In genomic region chr3:127170794-127171193, GRCh38 we compare ENCODE assay signal across 14 cellular contexts. TPM values are rescaled to one million over a fixed set of nuclear protein-coding genes. Genes with fewer than 3 reads are reported as not detected.
DNase-seq lines count a peak whose midpoint lies in the region; ATAC-seq and TF ChIP-seq lines count a peak whose summit lies in the region.
"Had no signal": no experiment of that assay in that cellular context is flagged by ENCODE, and none has a peak within 500 bp of the region (broad histone marks: within the 10 kb centered on the region; RNA-seq: fewer than 3 reads in every experiment).

No MANE protein-coding gene starts in this region.

- CTCF ChIA-PET in PC-3 (lab: Charles Lee), result no interaction called here

- H3K27me3 ChIP-seq in right cardiac atrium (ENCODE audit: control insufficient read depth, insufficient read depth) (no peaks in the 10 kb centered on the region), PC-3 (ENCODE audit: low read length) (peaks cover 31% of the 10 kb centered on the region), upper lobe of right lung (no peaks in the 10 kb centered on the region)
- H3K27me3 ChIP-seq: BLaER1 had no signal

- H4K20me1 ChIP-seq in PC-3 (ENCODE audit: low read length), result no peaks in the 10 kb centered on the region

- H3K9me2 ChIP-seq in PC-3 (replicated peaks; ENCODE audit: low read length), result no peaks in the 10 kb centered on the region

- TF ChIP-seq CTCF in PC-3 (conservative IDR thresholded peaks at IDR 0.05; ENCODE audit: low read depth, low read length) (no peak), fibroblast of the aortic adventitia (IDR thresholded peaks at IDR 0.05; ENCODE audit: insufficient read depth, low read length) (no peak), upper lobe of right lung (IDR thresholded peaks at IDR 0.05) (no peak)

- H3K79me2 ChIP-seq in PC-3 (ENCODE audit: low read length), result no peaks in the 10 kb centered on the region

- BruUV-seq in PC-3 (replicated peaks; lab: Mats Ljungman, UMichigan), result no TSS peak

- DNase-seq in cardiac septum (ENCODE audit: low spot score) (peak; percentile 36), right cardiac atrium (no peak), PC-3 (peak; percentile 19), fibroblast of the aortic adventitia (ENCODE audit: low read depth) (peak; percentile 40), upper lobe of right lung (peak; percentile 62), dermis blood vessel endothelial cell (no peak)
- DNase-seq: activated naive CD4-positive, alpha-beta T cell; hippocampal formation had no signal

- ATAC-seq in right cardiac atrium, result no peak
- no peak for ATAC-seq in PC-3
- no peak for ATAC-seq in upper lobe of right lung
- ATAC-seq in HG02798 (IDR thresholded peaks at IDR 0.05; ENCODE audit: poor library complexity, unreplicated experiment), result no peak
- ATAC-seq in GM21390 (IDR thresholded peaks at IDR 0.05; ENCODE audit: unreplicated experiment), result no peak
- ATAC-seq: T-cell had no signal

- no peaks in the 10 kb centered on the region for H3F3A ChIP-seq in PC-3 (ENCODE audit: low read length, unreplicated experiment)

- POLR2A ChIA-PET in PC-3 (lab: Charles Lee; ENCODE audit: unreplicated experiment), result no interaction called here

- no peak overlapping the region for H3K9ac ChIP-seq in PC-3 (ENCODE audit: low read length)
- H3K9ac ChIP-seq: BLaER1 had no signal

- no peak overlapping the region for H3K27ac ChIP-seq in right cardiac atrium (ENCODE audit: low read length)
- no peak overlapping the region for H3K27ac ChIP-seq in PC-3 (ENCODE audit: low read length)
- H3K27ac ChIP-seq in upper lobe of right lung, result no peak overlapping the region
- H3K27ac ChIP-seq: BLaER1, suprapubic skin had no signal

- no peak overlapping the region for H2AFZ ChIP-seq in PC-3 (ENCODE audit: low read length)

- H3K36me3 ChIP-seq in PC-3 (ENCODE audit: low read depth, low read length) (no peaks in the 10 kb centered on the region), upper lobe of right lung (no peaks in the 10 kb centered on the region)
- H3K36me3 ChIP-seq: BLaER1, suprapubic skin had no signal

- H3K4me1 ChIP-seq in right cardiac atrium (ENCODE audit: control insufficient read depth, insufficient read depth, low read length) (no peaks in the 10 kb centered on the region), PC-3 (ENCODE audit: insufficient read depth, low read length) (peaks cover 4% of the 10 kb centered on the region; the same call in 1 of the 2 replicates), upper lobe of right lung (no peaks in the 10 kb centered on the region)

- 42% methylated on average over 7 of the region's 7 CpGs for WGBS in right cardiac atrium

- H3K4me2 ChIP-seq in PC-3 (ENCODE audit: low read length), result no peak overlapping the region
- H3K4me2 ChIP-seq: BLaER1 had no signal

- H3K9me3 ChIP-seq in right cardiac atrium (ENCODE audit: control insufficient read depth, low read length) (no peaks in the 10 kb centered on the region), PC-3 (ENCODE audit: low read length) (no peaks in the 10 kb centered on the region), upper lobe of right lung (no peaks in the 10 kb centered on the region)
- H3K9me3 ChIP-seq: BLaER1, suprapubic skin had no signal

- intact Hi-C loops in cardiac septum (cut with DNase I) (no loop called here), right cardiac atrium (cut with DNase I) (loop anchor here in 1 of 4 donors (10.0 kb wide), 1 partner anchor 496 kb away; no protein-coding TSS in a partner anchor), PC-3 (cut with micrococcal nuclease) (loop anchor here (10.0 kb wide), 1 partner anchor 416 kb away; no protein-coding TSS in a partner anchor), upper lobe of right lung (cut with DNase I) (no loop called here)

- H3K4me3 ChIP-seq in right cardiac atrium (ENCODE audit: low read length), result no peak overlapping the region
- no peak overlapping the region for H3K4me3 ChIP-seq in PC-3 (ENCODE audit: low read length)
- H3K4me3 ChIP-seq in fibroblast of the aortic adventitia (ENCODE audit: low read depth, low read length), result no peak overlapping the region
- no peak overlapping the region for H3K4me3 ChIP-seq in upper lobe of right lung
- H3K4me3 ChIP-seq: BLaER1, suprapubic skin had no signal

RNA-seq across cellular contexts. Expression of gene PRR23E, which starts 22.1 kb away (rescaled TPM):
- total RNA-seq in cardiac septum (not detected), right cardiac atrium (not detected), PC-3 (2014; rRNA removed) (not detected in 2 replicates), fibroblast of the aortic adventitia (ENCODE audit: low replicate concordance) (not detected in 2 replicates), upper lobe of right lung (not detected), dermis blood vessel endothelial cell (not detected in 2 replicates)
- not detected for polyA plus RNA-seq in right cardiac atrium
- total RNA-seq: HT-29, suprapubic skin, T-cell had no signal

Comparison
In these comparisons a context has a peak if more than half of its experiments do, and no peak if none do; other contexts are left out.
1. DNase-seq: peak in cardiac septum (single experiment), PC-3 (single experiment), fibroblast of the aortic adventitia (single experiment) and upper lobe of right lung (single experiment); none in right cardiac atrium (0 of 3) and dermis blood vessel endothelial cell (single experiment).